In genomic region chr12:1882405-1882804, GRCh38 we compare ENCODE assay signal across 20 cellular contexts. TPM values are rescaled to one million over a fixed set of nuclear protein-coding genes. Genes with fewer than 3 reads are reported as not detected.
DNase-seq lines count a peak whose midpoint lies in the region; ATAC-seq and TF ChIP-seq lines count a peak whose summit lies in the region.
"Had no signal": no experiment of that assay in that cellular context is flagged by ENCODE, and none has a peak within 500 bp of the region (broad histone marks: within the 10 kb centered on the region; RNA-seq: fewer than 3 reads in every experiment).

No MANE protein-coding gene starts in this region.

- no peak overlapping the region for H3K4me3 Mint-ChIP-seq in activated CD4-positive, alpha-beta T cell treated with anti-CD3 and anti-CD28 coated beads, Interleukin-2, amount 10 ng/mL, durations not matched to agents 24 days and 14 days
- no peak overlapping the region for H3K4me3 Mint-ChIP-seq in CD8-positive, alpha-beta T cell
- H3K4me3 Mint-ChIP-seq: CD14-positive monocyte; CD4-positive, alpha-beta memory T cell had no signal

- no peaks in the 10 kb centered on the region for H3K4me1 Mint-ChIP-seq in activated CD4-positive, alpha-beta T cell treated with anti-CD3 and anti-CD28 coated beads, Interleukin-2, amount 10 ng/mL, durations not matched to agents 24 days and 14 days
- H3K4me1 Mint-ChIP-seq in CD8-positive, alpha-beta T cell (ENCODE audit: low read depth): no peaks in the 10 kb centered on the region
- H3K4me1 Mint-ChIP-seq: CD4-positive, alpha-beta memory T cell; IgD-negative memory B cell had no signal

- no peaks in the 10 kb centered on the region for H3K27me3 Mint-ChIP-seq in activated CD4-positive, alpha-beta T cell treated with anti-CD3 and anti-CD28 coated beads, Interleukin-2, amount 10 ng/mL, durations not matched to agents 24 days and 14 days
- H3K27me3 Mint-ChIP-seq in CD8-positive, alpha-beta T cell (ENCODE audit: low read depth): peaks cover 9% of the 10 kb centered on the region

- POLR2A ChIA-PET in CD8-positive, alpha-beta T cell (lab: Charles Lee): no interaction called here

- H3K4me1 ChIP-seq in colonic mucosa (no peaks in the 10 kb centered on the region), esophagus squamous epithelium (no peaks in the 10 kb centered on the region)
- H3K4me1 ChIP-seq in CD8-positive, alpha-beta T cell (ENCODE audit: insufficient read depth, low read length): no peaks in the 10 kb centered on the region
- H3K4me1 ChIP-seq: BLaER1 had no signal

- TF ChIP-seq CTCF in GM13976 (IDR thresholded peaks at IDR 0.05; ENCODE audit: borderline replicate concordance, control extremely low read depth, extremely low read depth, insufficient read depth, missing control alignments) (no peak), colonic mucosa (IDR thresholded peaks at IDR 0.05) (no peak), esophagus squamous epithelium (IDR thresholded peaks at IDR 0.05) (no peak)
- TF ChIP-seq CTCF in CD8-positive, alpha-beta T cell (IDR thresholded peaks at IDR 0.05): no peak

- peak; percentile 22 for DNase-seq in activated CD4-positive, alpha-beta T cell treated with anti-CD3 and anti-CD28 coated beads, Interleukin-2, amount 10 ng/mL, durations not matched to agents 24 days and 14 days
- DNase-seq in activated CD4-positive, alpha-beta T cell treated with anti-CD3 and anti-CD28 coated beads, Interleukin-2, amount 50 U/mL, for 1 hour: no peak
- DNase-seq in GM13976 (ENCODE audit: low spot score) (peak; percentile 4), colonic mucosa (peak; percentile 11), islet precursor cell (peak; percentile 43), EL (no peak), esophagus squamous epithelium (lab: John Stamatoyannopoulos, UW) (no peak)
- no peak for DNase-seq in CD8-positive, alpha-beta T cell
- DNase-seq: 8988T; Calu3; CD4-positive, alpha-beta memory T cell; DMS79 treated with DMSO at 0.1 percent for 48 hours; GM23248 had no signal

- H3K36me3 ChIP-seq in colonic mucosa (no peaks in the 10 kb centered on the region), esophagus squamous epithelium (no peaks in the 10 kb centered on the region)
- H3K36me3 ChIP-seq in CD8-positive, alpha-beta T cell (ENCODE audit: insufficient read depth, low read length): no peaks in the 10 kb centered on the region

- H3K27ac ChIP-seq in colonic mucosa (no peak overlapping the region), esophagus squamous epithelium (no peak overlapping the region)
- no peak overlapping the region for H3K27ac ChIP-seq in CD8-positive, alpha-beta T cell (ENCODE audit: low read depth, low read length)
- H3K27ac ChIP-seq: BLaER1, GM23248 had no signal

- no peaks in the 10 kb centered on the region for H3K27me3 ChIP-seq in colonic mucosa
- H3K27me3 ChIP-seq in esophagus squamous epithelium: peaks cover 0 to 26% (median 0%) of the 10 kb centered on the region in 4 donors
- H3K27me3 ChIP-seq in CD8-positive, alpha-beta T cell (ENCODE audit: insufficient read depth, low read length): no peaks in the 10 kb centered on the region
- H3K27me3 ChIP-seq: BLaER1 had no signal

- H3K9me3 Mint-ChIP-seq in activated CD4-positive, alpha-beta T cell treated with anti-CD3 and anti-CD28 coated beads, Interleukin-2, amount 10 ng/mL, durations not matched to agents 24 days and 14 days: no peaks in the 10 kb centered on the region
- H3K9me3 Mint-ChIP-seq in CD8-positive, alpha-beta T cell: no peaks in the 10 kb centered on the region

- H3K9ac ChIP-seq in colonic mucosa (ENCODE audit: low read depth in 2 of 2, low read length in 2 of 2): no peak overlapping the region
- H3K9ac ChIP-seq: BLaER1, GM23248 had no signal

- CTCF ChIA-PET in CD8-positive, alpha-beta T cell (lab: Charles Lee): no interaction called here

- intact Hi-C loops in activated CD4-positive, alpha-beta T cell treated with anti-CD3 and anti-CD28 coated beads, Interleukin-2, amount 10 ng/mL, durations not matched to agents 24 days and 14 days (cut with micrococcal nuclease): no loop called here
- intact Hi-C loops in colonic mucosa (cut with DNase I): no loop called here
- intact Hi-C loops in esophagus squamous epithelium (cut with DNase I): no loop called here
- intact Hi-C loops in CD8-positive, alpha-beta T cell (cut with DNase I, micrococcal nuclease): no loop called here

- H3K9me3 ChIP-seq in colonic mucosa: no peaks in the 10 kb centered on the region
- no peaks in the 10 kb centered on the region for H3K9me3 ChIP-seq in esophagus squamous epithelium
- no peaks in the 10 kb centered on the region for H3K9me3 ChIP-seq in CD8-positive, alpha-beta T cell (ENCODE audit: low read length)

- H3K4me3 ChIP-seq in colonic mucosa (no peak overlapping the region), esophagus squamous epithelium (no peak overlapping the region)
- H3K4me3 ChIP-seq in CD8-positive, alpha-beta T cell (ENCODE audit: low read depth, low read length): no peak overlapping the region
- H3K4me3 ChIP-seq: BLaER1, GM12878, GM23248 had no signal

- WGBS in esophagus squamous epithelium, 2 donors: 60 to 85% methylated on average over 5 to 6 of the region's 8 CpGs

- H3K36me3 Mint-ChIP-seq in activated CD4-positive, alpha-beta T cell treated with anti-CD3 and anti-CD28 coated beads, Interleukin-2, amount 10 ng/mL, durations not matched to agents 24 days and 14 days (ENCODE audit: low read depth): no peaks in the 10 kb centered on the region
- no peaks in the 10 kb centered on the region for H3K36me3 Mint-ChIP-seq in CD8-positive, alpha-beta T cell
- H3K36me3 Mint-ChIP-seq: CD14-positive monocyte; CD4-positive, alpha-beta memory T cell had no signal

- H3K27ac Mint-ChIP-seq in activated CD4-positive, alpha-beta T cell treated with anti-CD3 and anti-CD28 coated beads, Interleukin-2, amount 10 ng/mL, durations not matched to agents 24 days and 14 days: no peak overlapping the region
- H3K27ac Mint-ChIP-seq in CD8-positive, alpha-beta T cell: no peak overlapping the region
- H3K27ac Mint-ChIP-seq: CD14-positive monocyte; CD4-positive, alpha-beta memory T cell; IgD-negative memory B cell had no signal

- TF ChIP-seq POLR2A in esophagus squamous epithelium (IDR thresholded peaks at IDR 0.05): no peak

- no peak for ATAC-seq in CD8-positive, alpha-beta T cell
- ATAC-seq: GM12878, HCT116, HepG2 had no signal

- in situ Hi-C loops in GM13976 (cut with MboI; ENCODE audit: low sequenced_read_pairs, unreplicated experiment): no loop called here

RNA-seq across cellular contexts. Expression of gene CACNA2D4, which starts 36.0 kb away (rescaled TPM):
- total RNA-seq in activated CD4-positive, alpha-beta T cell treated with anti-CD3 and anti-CD28 coated beads, Interleukin-2, amount 10 ng/mL, durations not matched to agents 24 days and 14 days: 6.3 and 6.8 TPM in 2 replicates
- 1 to 10 TPM; 3.3 to 3.7 TPM for total RNA-seq in colonic mucosa
- 1 to 10 TPM in 2 of 4 donors, under 1 TPM in 2; 0.27 to 3.1 (median 0.92) TPM for total RNA-seq in esophagus squamous epithelium
- 1 to 10 TPM; 5.0 to 9.6 TPM for total RNA-seq in CD8-positive, alpha-beta T cell
- total RNA-seq: G401, GM23248 had no signal

Comparison
In these comparisons a context has a peak if more than half of its experiments do, and no peak if none do; other contexts are left out.
1. DNase-seq: peak in activated CD4-positive, alpha-beta T cell treated with anti-CD3 and anti-CD28 coated beads, Interleukin-2, amount 10 ng/mL, durations not matched to agents 24 days and 14 days (single experiment), GM13976 (single experiment), colonic mucosa (single experiment) and islet precursor cell (single experiment); none in activated CD4-positive, alpha-beta T cell treated with anti-CD3 and anti-CD28 coated beads, Interleukin-2, amount 50 U/mL, for 1 hour (single experiment), EL (single experiment), esophagus squamous epithelium (single experiment) and CD8-positive, alpha-beta T cell (0 of 7).